Comparison of ENCODE assay signal across 1 cellular context in the genomic region with DNA sequence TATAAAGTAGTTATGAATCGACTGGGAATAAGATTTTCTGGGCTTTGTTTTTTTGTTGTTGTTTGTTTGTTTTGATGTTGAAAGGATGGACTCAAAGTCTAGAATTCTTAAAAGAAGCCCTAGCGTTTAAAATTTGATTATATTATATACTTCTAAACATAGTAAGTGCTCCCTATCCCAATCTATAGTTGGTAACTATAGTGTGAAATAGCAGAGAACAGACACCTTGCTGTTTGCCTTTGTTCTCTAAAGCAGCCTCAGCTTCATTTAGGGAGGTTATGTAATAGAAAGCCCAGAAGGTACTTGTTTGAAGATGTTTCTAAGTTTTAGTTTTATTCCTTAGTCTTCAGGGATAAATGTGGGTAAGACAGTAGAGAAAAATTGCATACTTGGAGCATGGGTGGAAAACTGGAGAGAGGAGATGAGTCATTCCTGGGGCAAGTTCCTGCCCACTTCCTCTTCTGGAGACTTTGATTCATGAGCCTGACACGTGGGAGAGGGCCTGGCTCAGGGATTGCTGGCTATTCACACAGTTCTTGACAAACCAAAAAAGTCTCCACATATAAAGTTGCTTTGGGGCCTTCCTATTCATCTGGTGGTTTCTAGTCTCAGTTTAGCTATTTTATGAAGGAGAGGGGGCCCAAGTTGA.
TF ChIP-seq lines count a peak whose summit lies in the region.

No MANE protein-coding gene starts in this region.

TF ChIP-seq in HEK293, 187 proteins besides CTCF, POLR2A, EP300 and RAD21 (continued from another document):
- TF ChIP-seq ZBTB7A (tag by site-specific recombination; IDR thresholded peaks at IDR 0.05; ENCODE audit: low read depth) (no peak), ZFHX2 (tag by site-specific recombination; conservative IDR thresholded peaks at IDR 0.05) (peak; percentile 39; the same call in 1 of the 2 replicates), EGR2 (tag by site-specific recombination; IDR thresholded peaks at IDR 0.05; ENCODE audit: low read depth) (0 out of 2 replicates have a peak, but pooled peaks have one; percentile 28), ZNF292 (tag by site-specific recombination; IDR thresholded peaks at IDR 0.05; ENCODE audit: borderline replicate concordance, low read depth) (no peak), ZNF571 (tag by site-specific recombination; IDR thresholded peaks at IDR 0.05) (no peak), ZNF10 (tag by site-specific recombination; IDR thresholded peaks at IDR 0.05) (no peak), TRIM28 (IDR thresholded peaks at IDR 0.05; ENCODE audit: borderline replicate concordance, low read length) (no peak), ZNF169 (tag by site-specific recombination; IDR thresholded peaks at IDR 0.05) (no peak), ZNF112 (tag by site-specific recombination; IDR thresholded peaks at IDR 0.05) (no peak), ZNF362 (tag by site-specific recombination; IDR thresholded peaks at IDR 0.05) (no peak), ZBTB8A (tag by site-specific recombination; IDR thresholded peaks at IDR 0.05) (no peak), SP7 (tag by site-specific recombination; IDR thresholded peaks at IDR 0.05) (peak; percentile 59; the same call in 1 of the 2 replicates), ZEB2 (tag by site-specific recombination; IDR thresholded peaks at IDR 0.05) (0 out of 2 replicates have a peak, but pooled peaks have one; percentile 26)
- TF ChIP-seq, protein P1, sequence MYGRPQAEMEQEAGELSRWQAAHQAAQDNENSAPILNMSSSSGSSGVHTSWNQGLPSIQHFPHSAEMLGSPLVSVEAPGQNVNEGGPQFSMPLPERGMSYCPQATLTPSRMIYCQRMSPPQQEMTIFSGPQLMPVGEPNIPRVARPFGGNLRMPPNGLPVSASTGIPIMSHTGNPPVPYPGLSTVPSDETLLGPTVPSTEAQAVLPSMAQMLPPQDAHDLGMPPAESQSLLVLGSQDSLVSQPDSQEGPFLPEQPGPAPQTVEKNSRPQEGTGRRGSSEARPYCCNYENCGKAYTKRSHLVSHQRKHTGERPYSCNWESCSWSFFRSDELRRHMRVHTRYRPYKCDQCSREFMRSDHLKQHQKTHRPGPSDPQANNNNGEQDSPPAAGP (tag by site-specific recombination; IDR thresholded peaks at IDR 0.05) = no peak
- TF ChIP-seq, protein P2, sequence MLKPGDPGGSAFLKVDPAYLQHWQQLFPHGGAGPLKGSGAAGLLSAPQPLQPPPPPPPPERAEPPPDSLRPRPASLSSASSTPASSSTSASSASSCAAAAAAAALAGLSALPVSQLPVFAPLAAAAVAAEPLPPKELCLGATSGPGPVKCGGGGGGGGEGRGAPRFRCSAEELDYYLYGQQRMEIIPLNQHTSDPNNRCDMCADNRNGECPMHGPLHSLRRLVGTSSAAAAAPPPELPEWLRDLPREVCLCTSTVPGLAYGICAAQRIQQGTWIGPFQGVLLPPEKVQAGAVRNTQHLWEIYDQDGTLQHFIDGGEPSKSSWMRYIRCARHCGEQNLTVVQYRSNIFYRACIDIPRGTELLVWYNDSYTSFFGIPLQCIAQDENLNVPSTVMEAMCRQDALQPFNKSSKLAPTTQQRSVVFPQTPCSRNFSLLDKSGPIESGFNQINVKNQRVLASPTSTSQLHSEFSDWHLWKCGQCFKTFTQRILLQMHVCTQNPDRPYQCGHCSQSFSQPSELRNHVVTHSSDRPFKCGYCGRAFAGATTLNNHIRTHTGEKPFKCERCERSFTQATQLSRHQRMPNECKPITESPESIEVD (tag by site-specific recombination; IDR thresholded peaks at IDR 0.05) = 0 out of 2 replicates have a peak, but pooled peaks have one; percentile 28
- TF ChIP-seq, protein P3, sequence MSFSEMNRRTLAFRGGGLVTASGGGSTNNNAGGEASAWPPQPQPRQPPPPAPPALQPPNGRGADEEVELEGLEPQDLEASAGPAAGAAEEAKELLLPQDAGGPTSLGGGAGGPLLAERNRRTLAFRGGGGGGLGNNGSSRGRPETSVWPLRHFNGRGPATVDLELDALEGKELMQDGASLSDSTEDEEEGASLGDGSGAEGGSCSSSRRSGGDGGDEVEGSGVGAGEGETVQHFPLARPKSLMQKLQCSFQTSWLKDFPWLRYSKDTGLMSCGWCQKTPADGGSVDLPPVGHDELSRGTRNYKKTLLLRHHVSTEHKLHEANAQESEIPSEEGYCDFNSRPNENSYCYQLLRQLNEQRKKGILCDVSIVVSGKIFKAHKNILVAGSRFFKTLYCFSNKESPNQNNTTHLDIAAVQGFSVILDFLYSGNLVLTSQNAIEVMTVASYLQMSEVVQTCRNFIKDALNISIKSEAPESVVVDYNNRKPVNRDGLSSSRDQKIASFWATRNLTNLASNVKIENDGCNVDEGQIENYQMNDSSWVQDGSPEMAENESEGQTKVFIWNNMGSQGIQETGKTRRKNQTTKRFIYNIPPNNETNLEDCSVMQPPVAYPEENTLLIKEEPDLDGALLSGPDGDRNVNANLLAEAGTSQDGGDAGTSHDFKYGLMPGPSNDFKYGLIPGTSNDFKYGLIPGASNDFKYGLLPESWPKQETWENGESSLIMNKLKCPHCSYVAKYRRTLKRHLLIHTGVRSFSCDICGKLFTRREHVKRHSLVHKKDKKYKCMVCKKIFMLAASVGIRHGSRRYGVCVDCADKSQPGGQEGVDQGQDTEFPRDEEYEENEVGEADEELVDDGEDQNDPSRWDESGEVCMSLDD (tag by site-specific recombination; IDR thresholded peaks at IDR 0.05) = no peak
